In the genomic region with DNA sequence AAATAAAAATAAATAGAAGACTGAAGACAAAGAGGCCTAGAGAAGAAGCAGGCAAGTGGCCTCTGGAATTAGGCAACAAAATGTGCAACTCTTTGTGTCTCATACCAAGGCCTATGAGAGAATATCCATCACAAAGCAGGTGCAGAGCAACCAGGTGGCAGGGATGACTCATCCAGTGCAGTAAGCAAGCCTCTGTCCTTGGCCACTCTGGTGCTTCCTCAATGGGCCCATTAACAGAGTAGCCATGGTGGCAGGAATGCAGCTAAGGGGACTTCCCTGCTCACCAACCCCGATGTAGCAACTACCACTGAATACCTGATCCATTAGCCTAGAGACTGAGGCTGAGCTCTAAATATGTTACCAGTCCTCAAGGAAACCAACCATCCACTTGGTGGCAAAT, we compare ENCODE assay signal across 18 cellular contexts. TPM values are rescaled to one million over a fixed set of nuclear protein-coding genes. Genes with fewer than 3 reads are reported as not detected.
DNase-seq lines count a peak whose midpoint lies in the region; ATAC-seq, FAIRE-seq and TF ChIP-seq lines count a peak whose summit lies in the region.
"Had no signal": no experiment of that assay in that cellular context is flagged by ENCODE, and none has a peak within 500 bp of the region (broad histone marks: within the 10 kb centered on the region; RNA-seq: fewer than 3 reads in every experiment).

No MANE protein-coding gene starts in this region.

- intact Hi-C loops in prostate gland (cut with DNase I), result loop anchor here (10.0 kb wide), 1 partner anchor 97 kb away; a partner anchor contains a TSS

- no peak overlapping the region for H4K91ac ChIP-seq in neuronal stem cell (ENCODE audit: low read depth, low read length, poor library complexity)

- H3K23ac ChIP-seq in neuronal stem cell (ENCODE audit: low read depth, low read length, poor library complexity), result no peak overlapping the region

- no peaks in the 10 kb centered on the region for H3K9me3 ChIP-seq in neuronal stem cell (replicated peaks in 1 of 2; ENCODE audit: control insufficient read depth in 2 of 2, insufficient read depth in 1 of 2, low read depth in 1 of 2, low read length in 2 of 2)
- no peaks in the 10 kb centered on the region for H3K9me3 ChIP-seq in prostate gland
- H3K9me3 ChIP-seq: BE2C, sigmoid colon had no signal

- no CpG with 5 or more reads among the region's 1 CpG for WGBS in neuronal stem cell (ENCODE audit: extremely low coverage in 2 of 2, insufficient read length in 2 of 2, insufficient replicate concordance in 1 of 2), 2 donors
- 64% methylated on average over 1 of the region's 1 CpG for WGBS in prostate gland

- DNase-seq in ELF-1 (ENCODE audit: low read depth, low spot score) (peak; percentile 58), NCI-H2029 (lab: John Stamatoyannopoulos, UW) (peak; percentile 66), bronchial epithelial cell (ENCODE audit: low read depth) (peak; percentile 13), neuronal stem cell (ENCODE audit: low spot score) (no peak), superior temporal gyrus (ENCODE audit: extremely low spot score) (no peak), cerebellar nuclear complex (lab: John Stamatoyannopoulos, UW) (no peak), prostate gland (ENCODE audit: low spot score) (no peak)
- DNase-seq: activated CD4-positive, alpha-beta T cell treated with anti-CD3 and anti-CD28 coated beads, Interleukin-2, amount 10 ng/mL, durations not matched to agents 24 days and 14 days; activated T-cell treated with anti-CD3 and anti-CD28 coated beads for 4 hours; BE2C; DND-41; effector CD8-positive, alpha-beta T cell; NCI-H1694 treated with DMSO at 0.1 percent for 48 hours; SIG-M5; sigmoid colon; stimulated activated CD4-positive, alpha-beta T cell treated with anti-CD3 and anti-CD28 coated beads, Interleukin-4, amount 100 ng/mL, for 1 hour had no signal

- H3K4me3 ChIP-seq in bronchial epithelial cell (ENCODE audit: low read depth, low read length) (no peak overlapping the region), neuronal stem cell (ENCODE audit: low read length in 2 of 2) (no peak overlapping the region), prostate gland (no peak overlapping the region)
- H3K4me3 ChIP-seq: sigmoid colon had no signal

- no peak overlapping the region for H3K27ac ChIP-seq in neuronal stem cell (replicated peaks; ENCODE audit: low read length)
- H3K27ac ChIP-seq in prostate gland, result no peak overlapping the region
- H3K27ac ChIP-seq: KMS-11, sigmoid colon had no signal

- H2AFZ ChIP-seq in neuronal stem cell (ENCODE audit: low read length), result no peak overlapping the region

- no peak overlapping the region for H3K14ac ChIP-seq in neuronal stem cell (ENCODE audit: low read length)

- ATAC-seq in GM21367 (IDR thresholded peaks at IDR 0.05; ENCODE audit: unreplicated experiment), result no peak

- no peak overlapping the region for H3K9ac ChIP-seq in neuronal stem cell (ENCODE audit: low read depth, low read length, poor library complexity)
- H3K9ac ChIP-seq: KMS-11 had no signal

- no peak overlapping the region for H2AK5ac ChIP-seq in neuronal stem cell (ENCODE audit: low read depth, low read length)

- TF ChIP-seq CTCF in bronchial epithelial cell (IDR thresholded peaks at IDR 0.05; ENCODE audit: insufficient read depth, low read length, severe bottlenecking) (no peak), prostate gland (IDR thresholded peaks at IDR 0.05) (no peak)

- H3K27me3 ChIP-seq in bronchial epithelial cell (ENCODE audit: control insufficient read depth, insufficient read depth, low read length), result no peaks in the 10 kb centered on the region
- H3K27me3 ChIP-seq in neuronal stem cell (ENCODE audit: control insufficient read depth in 3 of 3, insufficient read depth in 3 of 3, low read depth in 1 of 3, low read length in 3 of 3), result no peaks in the 10 kb centered on the region
- H3K27me3 ChIP-seq in prostate gland (replicated peaks; ENCODE audit: insufficient read depth), result no peaks in the 10 kb centered on the region
- H3K27me3 ChIP-seq: BE2C, sigmoid colon had no signal

- H2BK5ac ChIP-seq in neuronal stem cell (ENCODE audit: low read length), result no peak overlapping the region

- no peak overlapping the region for H3K4me2 ChIP-seq in neuronal stem cell (ENCODE audit: insufficient read depth, low read length, poor library complexity, severe bottlenecking)
- H3K4me2 ChIP-seq: KMS-11 had no signal

- H3K4me1 ChIP-seq in neuronal stem cell (ENCODE audit: control insufficient read depth in 2 of 2, insufficient read depth in 1 of 2, low read depth in 1 of 2, low read length in 2 of 2) (no peaks in the 10 kb centered on the region), prostate gland (replicated peaks) (no peaks in the 10 kb centered on the region)
- H3K4me1 ChIP-seq: BE2C, sigmoid colon had no signal

- no peak overlapping the region for H2BK15ac ChIP-seq in neuronal stem cell (ENCODE audit: low read length)

- no peak for TF ChIP-seq POLR2A in prostate gland (IDR thresholded peaks at IDR 0.05)

- no peaks in the 10 kb centered on the region for H3K79me1 ChIP-seq in neuronal stem cell (ENCODE audit: low read depth, low read length)

- no peak overlapping the region for H2BK12ac ChIP-seq in neuronal stem cell (ENCODE audit: low read length)

- peak overlapping the region; percentile 74 for H4K8ac ChIP-seq in neuronal stem cell (ENCODE audit: low read depth, low read length)

- no peak overlapping the region for H3K18ac ChIP-seq in neuronal stem cell (ENCODE audit: low read length)

- H3K36me3 ChIP-seq in bronchial epithelial cell (ENCODE audit: control insufficient read depth, insufficient read depth, low read length) (no peaks in the 10 kb centered on the region), neuronal stem cell (replicated peaks in 1 of 2; ENCODE audit: control insufficient read depth in 2 of 2, insufficient read depth in 2 of 2, low read length in 2 of 2) (no peaks in the 10 kb centered on the region), prostate gland (no peaks in the 10 kb centered on the region)
- H3K36me3 ChIP-seq: BE2C, sigmoid colon had no signal

- no peak overlapping the region for H2BK120ac ChIP-seq in neuronal stem cell (ENCODE audit: low read depth, low read length)

- H3K4ac ChIP-seq in neuronal stem cell (ENCODE audit: low read length), result no peak overlapping the region

- peak; percentile 66 for FAIRE-seq in bronchial epithelial cell (lab: Jason Lieb, UNC)

RNA-seq across cellular contexts. Expression of a gene that starts 11.0 kb away (rescaled TPM):
- total RNA-seq in bronchial epithelial cell, result 10.5 and 15.6 TPM in 2 replicates
- polyA plus RNA-seq in neuronal stem cell (2013, experiment 1 of 2), result 4.1 TPM
- 4.6 TPM for polyA plus RNA-seq in neuronal stem cell (2013, experiment 2 of 2)
- 10 to 100 TPM; 21.5 to 50.3 TPM for total RNA-seq in prostate gland

Comparison
In these comparisons a context has a peak if more than half of its experiments do, and no peak if none do; other contexts are left out.
1. DNase-seq: peak in ELF-1 (single experiment), NCI-H2029 (single experiment) and bronchial epithelial cell (single experiment); none in neuronal stem cell (single experiment), superior temporal gyrus (single experiment), cerebellar nuclear complex (0 of 2) and prostate gland (single experiment).